Comparison of ENCODE assay signal across 8 cellular contexts in the genomic region with DNA sequence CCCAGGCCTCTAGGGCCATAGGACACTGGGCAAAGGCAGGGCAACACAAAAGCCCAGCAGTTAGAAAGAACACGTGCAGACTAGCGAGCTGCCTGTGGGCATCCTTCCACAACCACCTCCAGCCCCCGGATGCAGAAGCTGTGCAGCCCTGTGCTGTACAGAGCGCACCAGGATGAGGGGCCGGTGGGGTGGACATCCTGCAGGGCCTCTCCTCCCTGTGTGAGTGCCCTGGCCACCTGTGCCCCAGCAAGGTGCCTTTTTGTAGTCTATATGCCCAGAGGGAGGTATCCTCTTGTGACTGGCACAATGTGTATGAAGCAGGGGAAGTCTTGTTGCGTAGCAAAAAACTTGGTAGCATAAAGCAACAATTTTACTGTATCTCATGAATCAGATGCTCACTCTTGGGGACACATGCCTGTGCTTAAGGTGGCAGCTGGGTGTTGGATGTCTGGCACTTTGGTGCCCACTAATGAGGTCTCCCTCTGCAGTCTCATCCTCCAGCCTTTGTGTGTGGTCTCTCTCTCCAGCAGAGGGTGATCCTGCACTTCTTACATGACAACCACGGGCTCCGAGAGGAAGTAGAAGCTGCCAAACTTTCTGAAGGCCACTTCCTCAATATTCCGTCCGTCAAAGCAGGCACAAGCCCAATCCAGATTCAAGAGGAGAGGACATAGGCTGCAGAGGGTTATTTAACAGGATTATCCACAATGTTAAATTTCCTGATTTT. TPM values are rescaled to one million over a fixed set of nuclear protein-coding genes. Genes with fewer than 3 reads are reported as not detected.
DNase-seq lines count a peak whose midpoint lies in the region; ATAC-seq and TF ChIP-seq lines count a peak whose summit lies in the region.

No MANE protein-coding gene starts in this region.

- H3K4me3 ChIP-seq in OCI-LY3 (ENCODE audit: low read length) (no peak overlapping the region), psoas muscle (peak overlapping the region; percentile 17)

- DNase-seq in AG20443 (ENCODE audit: low spot score) (peak; percentile 75), Right ventricle myocardium inferior (ENCODE audit: missing footprints) (no peak), psoas muscle (peak in 1 of 2 donors; percentile 35), OCI-M2 (lab: John Stamatoyannopoulos, UW; ENCODE audit: unreplicated experiment) (no peak)
- no peak for DNase-seq in activated naive CD4-positive, alpha-beta T cell treated with anti-CD3 and anti-CD28 coated beads, Interleukin-2, amount 50 U/mL, for 72 hours (ENCODE audit: low spot score in 2 of 2)

- no peak overlapping the region for H3K4me2 ChIP-seq in OCI-LY3 (ENCODE audit: low read length)

- ATAC-seq in HG02870 (IDR thresholded peaks at IDR 0.05; ENCODE audit: unreplicated experiment): peak; percentile 84
- peak; percentile 34 to 63 for ATAC-seq in activated naive CD4-positive, alpha-beta T cell treated with anti-CD3 and anti-CD28 coated beads, Interleukin-2, amount 50 U/mL, for 72 hours
- peak; percentile 95 for ATAC-seq in Right ventricle myocardium inferior
- peak; percentile 76 to 89 (median 84) for ATAC-seq in psoas muscle

- intact Hi-C loops in Right ventricle myocardium inferior (cut with DNase I): loop anchor here (1.0 kb wide), 1 partner anchor 281 kb away; no protein-coding TSS in a partner anchor
- intact Hi-C loops in psoas muscle (cut with DNase I): loop anchor here in 1 of 2 donors (2.0 kb wide), 1 partner anchor 281 kb away; no protein-coding TSS in a partner anchor

- H3K9ac ChIP-seq in OCI-LY3 (ENCODE audit: low read length): no peak overlapping the region

- H3K36me3 Mint-ChIP-seq in activated naive CD4-positive, alpha-beta T cell treated with anti-CD3 and anti-CD28 coated beads, Interleukin-2, amount 50 U/mL, for 72 hours: peaks cover 15 to 54% of the 10 kb centered on the region in 2 donors

- H3K4me1 ChIP-seq in OCI-LY3 (ENCODE audit: low read length): no peaks in the 10 kb centered on the region
- H3K4me1 ChIP-seq in psoas muscle: no peaks in the 10 kb centered on the region

- TF ChIP-seq CTCF in GM12874 (IDR thresholded peaks at IDR 0.05; ENCODE audit: insufficient read depth, low read depth, low read length) (peak; percentile 38; the same call in 1 of the 2 replicates), OCI-LY3 (IDR thresholded peaks at IDR 0.05; ENCODE audit: low read depth, low read length) (peak; percentile 28; the same call in 1 of the 2 replicates), psoas muscle (IDR thresholded peaks at IDR 0.05) (peak; percentile 69)

- H3K27me3 ChIP-seq in OCI-LY3 (ENCODE audit: low read depth, low read length) (no peaks in the 10 kb centered on the region), psoas muscle (ENCODE audit: insufficient read depth in 3 of 3, low read length in 2 of 3) (no peaks in the 10 kb centered on the region)

- no peaks in the 10 kb centered on the region for H3K9me3 Mint-ChIP-seq in activated naive CD4-positive, alpha-beta T cell treated with anti-CD3 and anti-CD28 coated beads, Interleukin-2, amount 50 U/mL, for 72 hours

- H4K20me1 ChIP-seq in OCI-LY3 (ENCODE audit: insufficient read depth, low read length): peaks cover 2% of the 10 kb centered on the region; the same call in 1 of the 2 replicates

- 53 to 54% (median 53%) methylated on average over 10 of the region's 10 CpGs for WGBS in psoas muscle, 3 donors

- peaks cover 68% of the 10 kb centered on the region for H3K79me2 ChIP-seq in OCI-LY3 (ENCODE audit: low read length)

- H3K9me3 ChIP-seq in OCI-LY3 (ENCODE audit: insufficient read depth, low read length) (no peaks in the 10 kb centered on the region), psoas muscle (no peaks in the 10 kb centered on the region)

- H2AFZ ChIP-seq in OCI-LY3 (ENCODE audit: low read depth, low read length): no peak overlapping the region

- peaks cover 51% of the 10 kb centered on the region for H3K36me3 ChIP-seq in OCI-LY3 (replicated peaks; ENCODE audit: low read depth, low read length)
- peaks cover 0 to 12% of the 10 kb centered on the region in 2 donors for H3K36me3 ChIP-seq in psoas muscle (ENCODE audit: insufficient read depth in 1 of 2, low read depth in 1 of 2)

- no peak overlapping the region for H3K27ac Mint-ChIP-seq in activated naive CD4-positive, alpha-beta T cell treated with anti-CD3 and anti-CD28 coated beads, Interleukin-2, amount 50 U/mL, for 72 hours

- H3K27ac ChIP-seq in OCI-LY3 (ENCODE audit: low read length) (no peak overlapping the region), psoas muscle (peak overlapping the region; percentile 39)

RNA-seq across cellular contexts. Expression of a gene that starts 8.7 kb away (rescaled TPM):
- 100 to 1,000 TPM; 129 to 205 TPM for total RNA-seq in activated naive CD4-positive, alpha-beta T cell treated with anti-CD3 and anti-CD28 coated beads, Interleukin-2, amount 50 U/mL, for 72 hours
- total RNA-seq in Right ventricle myocardium inferior (6.4 TPM), psoas muscle (1 to 10 TPM; 2.2 to 3.8 (median 3.2) TPM)
- 1 to 10 TPM; 1.9 to 3.3 (median 1.9) TPM for polyA plus RNA-seq in psoas muscle

Comparison
In these comparisons a context has a peak if more than half of its experiments do, and no peak if none do; other contexts are left out.
1. RNA of a gene that starts 8.7 kb away (total RNA-seq): 129 to 205 TPM in activated naive CD4-positive, alpha-beta T cell treated with anti-CD3 and anti-CD28 coated beads, Interleukin-2, amount 50 U/mL, for 72 hours; 6.4 TPM in Right ventricle myocardium inferior (single experiment) and 2.2 to 3.8 TPM in psoas muscle; every median in the first group is over 10 times any median in the second.
2. Peak in every context shown above with its lines, with median percentiles within 50 percentile points of each other: CTCF ChIP-seq and ATAC-seq.